In genomic region chr14:74977164-74977900, GRCh38 we compare ENCODE assay signal across 19 cellular contexts. TPM values are rescaled to one million over a fixed set of nuclear protein-coding genes. Genes with fewer than 3 reads are reported as not detected.
A peak's percentile ranks its signal among the peaks of the same experiment; 100 is the strongest.
DNase-seq lines count a peak whose midpoint lies in the region; ATAC-seq and TF ChIP-seq lines count a peak whose summit lies in the region.
"Had no signal": no experiment of that assay in that cellular context is flagged by ENCODE, and none has a peak within 500 bp of the region (broad histone marks: within the 10 kb centered on the region; RNA-seq: fewer than 3 reads in every experiment).

No MANE protein-coding gene starts in this region.

- CTCF ChIA-PET in HEK293T (lab: Yijun Ruan, JAX) = no interaction called here

- no peak overlapping the region for H2BK12ac ChIP-seq in neuronal stem cell (ENCODE audit: low read length)

- H2AFZ ChIP-seq in hepatocyte (no peak overlapping the region), neuronal stem cell (ENCODE audit: low read length) (no peak overlapping the region)

- peak overlapping the region; percentile 72 for H3K18ac ChIP-seq in neuronal stem cell (ENCODE audit: low read length)

- no peaks in the 10 kb centered on the region for H3K9me2 ChIP-seq in hepatocyte (replicated peaks; ENCODE audit: insufficient read depth)

- H3K27ac ChIP-seq in BLaER1 (no peak overlapping the region), hepatocyte (peak overlapping the region; percentile 77), neuronal stem cell (replicated peaks; ENCODE audit: low read length) (no peak overlapping the region)
- H3K27ac ChIP-seq: A549, SK-N-MC had no signal

- H3K79me2 ChIP-seq in hepatocyte = no peaks in the 10 kb centered on the region

- no peak overlapping the region for H2BK120ac ChIP-seq in neuronal stem cell (ENCODE audit: low read depth, low read length)

- H2BK15ac ChIP-seq in neuronal stem cell (ENCODE audit: low read length) = no peak overlapping the region

- no peak overlapping the region for H2AK5ac ChIP-seq in neuronal stem cell (ENCODE audit: low read depth, low read length)

- H3K9ac ChIP-seq in BLaER1 (peak overlapping the region; percentile 38; the same call in 1 of the 2 replicates), neuronal stem cell (ENCODE audit: low read depth, low read length, poor library complexity) (no peak overlapping the region)

- no peak overlapping the region for H4K8ac ChIP-seq in neuronal stem cell (ENCODE audit: low read depth, low read length)

- no peak overlapping the region for H4K91ac ChIP-seq in neuronal stem cell (ENCODE audit: low read depth, low read length, poor library complexity)

- H3K4me2 ChIP-seq in BLaER1 (peak overlapping the region; percentile 22; the same call in 1 of the 2 replicates), hepatocyte (no peak overlapping the region), neuronal stem cell (ENCODE audit: insufficient read depth, low read length, poor library complexity, severe bottlenecking) (no peak overlapping the region)
- H3K4me2 ChIP-seq: A549 had no signal

- ATAC-seq in HG03520 (IDR thresholded peaks at IDR 0.05; ENCODE audit: unreplicated experiment) (no peak), HG02588 (IDR thresholded peaks at IDR 0.05; ENCODE audit: unreplicated experiment) (no peak), HG02798 (IDR thresholded peaks at IDR 0.05; ENCODE audit: poor library complexity, unreplicated experiment) (no peak)
- ATAC-seq: A549 had no signal

- no peak overlapping the region for H3K4ac ChIP-seq in neuronal stem cell (ENCODE audit: low read length)

- POLR2A ChIA-PET in HEK293T (lab: Yijun Ruan, JAX) = interaction anchor here (1.0 kb wide), 1 partner anchor 92 kb away, joined by 3 read pairs; the partner anchor contains the start of gene ZC2HC1C

- WGBS in hepatocyte (ENCODE audit: low lambda C conversion rate, missing lambda C conversion rate) = 57% methylated on average over 9 of the region's 12 CpGs
- no CpG with 5 or more reads among the region's 12 CpGs for WGBS in neuronal stem cell (ENCODE audit: extremely low coverage in 2 of 2, insufficient read length in 2 of 2, insufficient replicate concordance in 1 of 2), 2 donors

- no peak overlapping the region for H3K23ac ChIP-seq in neuronal stem cell (ENCODE audit: low read depth, low read length, poor library complexity)

- H2BK5ac ChIP-seq in neuronal stem cell (ENCODE audit: low read length) = no peak overlapping the region

- no peaks in the 10 kb centered on the region for H3K79me1 ChIP-seq in neuronal stem cell (ENCODE audit: low read depth, low read length)

- no peaks in the 10 kb centered on the region for H3K36me3 ChIP-seq in BLaER1
- H3K36me3 ChIP-seq in hepatocyte (replicated peaks; ENCODE audit: insufficient read depth, low read depth) = no peaks in the 10 kb centered on the region
- H3K36me3 ChIP-seq in neuronal stem cell (replicated peaks in 1 of 2; ENCODE audit: control insufficient read depth in 2 of 2, insufficient read depth in 2 of 2, low read length in 2 of 2) = no peaks in the 10 kb centered on the region

- H3K4me3 ChIP-seq in BLaER1 = no peak overlapping the region
- H3K4me3 ChIP-seq in hepatocyte = no peak overlapping the region
- no peak overlapping the region for H3K4me3 ChIP-seq in neuronal stem cell (ENCODE audit: low read length in 2 of 2)
- H3K4me3 ChIP-seq: A549, SK-N-MC had no signal

- no peak for TF ChIP-seq CTCF in hepatocyte (IDR thresholded peaks at IDR 0.05; ENCODE audit: poor library complexity)

- no peaks in the 10 kb centered on the region for H4K20me1 ChIP-seq in BLaER1
- no peaks in the 10 kb centered on the region for H4K20me1 ChIP-seq in hepatocyte (ENCODE audit: insufficient read depth, poor library complexity, severe bottlenecking)

- H3K4me1 ChIP-seq in BLaER1 (peaks cover 34% of the 10 kb centered on the region), hepatocyte (ENCODE audit: insufficient read depth) (peaks cover 54% of the 10 kb centered on the region), neuronal stem cell (ENCODE audit: control insufficient read depth in 2 of 2, insufficient read depth in 1 of 2, low read depth in 1 of 2, low read length in 2 of 2) (peaks cover 44 to 80% of the 10 kb centered on the region in 2 donors)
- H3K4me1 ChIP-seq: A549 had no signal

- H3K9me3 ChIP-seq in BLaER1 = no peaks in the 10 kb centered on the region
- H3K9me3 ChIP-seq in hepatocyte (ENCODE audit: low read depth) = no peaks in the 10 kb centered on the region
- peaks cover 0 to 2% of the 10 kb centered on the region in 2 donors for H3K9me3 ChIP-seq in neuronal stem cell (replicated peaks in 1 of 2; ENCODE audit: control insufficient read depth in 2 of 2, insufficient read depth in 1 of 2, low read depth in 1 of 2, low read length in 2 of 2)
- H3K9me3 ChIP-seq: A549 had no signal

- H3K27me3 ChIP-seq in BLaER1 = no peaks in the 10 kb centered on the region
- H3K27me3 ChIP-seq in hepatocyte = no peaks in the 10 kb centered on the region
- H3K27me3 ChIP-seq in neuronal stem cell (ENCODE audit: control insufficient read depth in 3 of 3, insufficient read depth in 3 of 3, low read depth in 1 of 3, low read length in 3 of 3) = no peaks in the 10 kb centered on the region

- DNase-seq in HEK293T (ENCODE audit: extremely low spot score) = peak; percentile 3
- no peak for DNase-seq in hepatocyte (ENCODE audit: low spot score)
- DNase-seq in neuronal stem cell (ENCODE audit: low spot score) = no peak
- DNase-seq in NCI-H1092 (lab: John Stamatoyannopoulos, UW) = no peak
- DNase-seq: DMS 273 treated with DMSO at 0.1 percent for 48 hours; DND-41; NCI-H1105 treated with DMSO at 0.1 percent for 48 hours; NCI-H1694; NCI-H510A; NCI-H748 treated with DMSO at 0.1 percent for 48 hours; NK-92 treated with Interleukin-12 subunit alpha and Interleukin-12 subunit beta, amount 100 ng/mL, for 24 hours; Right ventricle myocardium superior had no signal

- H3K14ac ChIP-seq in neuronal stem cell (ENCODE audit: low read length) = peak overlapping the region; percentile 25

TF ChIP-seq in HEK293T, 16 proteins besides CTCF, POLR2A, EP300 and RAD21:
- no peak for TF ChIP-seq SP1 (IDR thresholded peaks at IDR 0.05)
- TF ChIP-seq LEF1 (IDR thresholded peaks at IDR 0.05; ENCODE audit: borderline replicate concordance) = no peak
- no peak for TF ChIP-seq BHLHE40 (IDR thresholded peaks at IDR 0.05; ENCODE audit: borderline replicate concordance)
- TF ChIP-seq HDGF (IDR thresholded peaks at IDR 0.05; ENCODE audit: borderline replicate concordance) = no peak
- no peak for TF ChIP-seq TARDBP (IDR thresholded peaks at IDR 0.05)
- TF ChIP-seq ELF4 (IDR thresholded peaks at IDR 0.05) = no peak
- no peak for TF ChIP-seq PKNOX1 (IDR thresholded peaks at IDR 0.05)
- TF ChIP-seq CTBP1 (IDR thresholded peaks at IDR 0.05; ENCODE audit: borderline replicate concordance) = no peak
- TF ChIP-seq ZNF384 (IDR thresholded peaks at IDR 0.05) = no peak
- no peak for TF ChIP-seq SUZ12 (IDR thresholded peaks at IDR 0.05)
- TF ChIP-seq ARNT (IDR thresholded peaks at IDR 0.05) = no peak
- no peak for TF ChIP-seq FOXM1 (IDR thresholded peaks at IDR 0.05; ENCODE audit: borderline replicate concordance)
- TF ChIP-seq FOXK2 (IDR thresholded peaks at IDR 0.05) = no peak

RNA-seq across cellular contexts. Expression of gene PGF, which starts 21.9 kb away (rescaled TPM):
- total RNA-seq in hepatocyte = 25.0 and 25.2 TPM in 2 replicates
- 31.0 and 33.0 TPM in 2 replicates for polyA plus RNA-seq in hepatocyte
- polyA plus RNA-seq in neuronal stem cell (2013, experiment 1 of 2) = 0.53 TPM
- 0.69 TPM for polyA plus RNA-seq in neuronal stem cell (2013, experiment 2 of 2)
- polyA plus RNA-seq: CD14-positive monocyte had no signal

RNA-seq across cellular contexts. Expression of gene EIF2B2, which starts 25.4 kb away (rescaled TPM):
- 35.7 and 45.2 TPM in 2 replicates for total RNA-seq in hepatocyte
- 75.6 and 93.2 TPM in 2 replicates for polyA plus RNA-seq in hepatocyte
- polyA plus RNA-seq in neuronal stem cell (2013, experiment 1 of 2) = 27.5 TPM
- 27.3 TPM for polyA plus RNA-seq in neuronal stem cell (2013, experiment 2 of 2)

RNA-seq across cellular contexts. Expression of gene RPS6KL1, which starts 54.3 kb away (rescaled TPM):
- total RNA-seq in hepatocyte = 0.57 and 1.2 TPM in 2 replicates
- polyA plus RNA-seq in hepatocyte = 0.18 and 1.5 TPM in 2 replicates
- 4.4 TPM for polyA plus RNA-seq in neuronal stem cell (2013, experiment 1 of 2)
- polyA plus RNA-seq in neuronal stem cell (2013, experiment 2 of 2) = 4.9 TPM
- polyA plus RNA-seq: CD14-positive monocyte had no signal
